Comparison of ENCODE assay signal across 14 cellular contexts in genomic region chr10:49844775-49845561, GRCh38.
DNase-seq lines count a peak whose midpoint lies in the region; ATAC-seq, FAIRE-seq and TF ChIP-seq lines count a peak whose summit lies in the region.
"Had no signal": no experiment of that assay in that cellular context is flagged by ENCODE, and none has a peak within 500 bp of the region (broad histone marks: within the 10 kb centered on the region; RNA-seq: fewer than 3 reads in every experiment).

No MANE protein-coding gene starts in this region.

- 82% methylated on average over 6 of the region's 6 CpGs for WGBS in K562 (ENCODE audit: insufficient coverage, low coverage, missing lambda C conversion rate)

- intact Hi-C loops in K562 (cut with micrococcal nuclease) = no loop called here
- intact Hi-C loops in CD4-positive, alpha-beta T cell (cut with DNase I, micrococcal nuclease) = no loop called here

- no peaks in the 10 kb centered on the region for H3K4me1 Mint-ChIP-seq in CD4-positive, alpha-beta T cell (ENCODE audit: low read depth)
- H3K4me1 Mint-ChIP-seq: naive thymus-derived CD8-positive, alpha-beta T cell had no signal

- H3K9me3 Mint-ChIP-seq in CD4-positive, alpha-beta T cell = no peaks in the 10 kb centered on the region
- H3K9me3 Mint-ChIP-seq: naive thymus-derived CD8-positive, alpha-beta T cell had no signal

- no peaks in the 10 kb centered on the region for H3K9me3 ChIP-seq in K562 (replicated peaks; ENCODE audit: control insufficient read depth, insufficient read depth, low read depth, low read length)
- no peaks in the 10 kb centered on the region for H3K9me3 ChIP-seq in CD4-positive, alpha-beta T cell (ENCODE audit: control insufficient read depth, low read length)
- H3K9me3 ChIP-seq: right atrium auricular region had no signal

- no peak overlapping the region for H3K4me3 Mint-ChIP-seq in CD4-positive, alpha-beta T cell
- H3K4me3 Mint-ChIP-seq: activated CD8-positive, alpha-beta T cell treated with anti-CD3 and anti-CD28 coated beads, Interleukin-2, amount 10 ng/mL, durations not matched to agents 7 days and 5 days; naive thymus-derived CD8-positive, alpha-beta T cell had no signal

- no peaks in the 10 kb centered on the region for H3K4me1 ChIP-seq in K562 (replicated peaks in 1 of 2; ENCODE audit: control insufficient read depth in 2 of 2, insufficient read depth in 2 of 2, low read length in 2 of 2)
- H3K4me1 ChIP-seq: right atrium auricular region had no signal

- BruUV-seq in K562 (replicated peaks; lab: Mats Ljungman, UMichigan) = no TSS peak

- H3K27me3 ChIP-seq in K562 (ENCODE audit: control insufficient read depth in 2 of 2, insufficient read depth in 2 of 2, low read length in 2 of 2) = no peaks in the 10 kb centered on the region
- no peaks in the 10 kb centered on the region for H3K27me3 ChIP-seq in CD4-positive, alpha-beta T cell (ENCODE audit: control insufficient read depth, insufficient read depth, low read length)
- H3K27me3 ChIP-seq: right atrium auricular region had no signal

- TF ChIP-seq CTCF in C4-2B (conservative IDR thresholded peaks at IDR 0.05) (no peak), K562 (IDR thresholded peaks at IDR 0.05 in 2 of 3, conservative IDR thresholded peaks at IDR 0.05 in 1 of 3; ENCODE audit: insufficient read depth in 2 of 3, low read depth in 1 of 3, low read length in 3 of 3) (no peak)
- TF ChIP-seq CTCF in CD4-positive, alpha-beta T cell (IDR thresholded peaks at IDR 0.05) = no peak

- no peak overlapping the region for H2AFZ ChIP-seq in K562 (ENCODE audit: low read depth, low read length)

- no peak overlapping the region for H3K27ac Mint-ChIP-seq in CD4-positive, alpha-beta T cell
- H3K27ac Mint-ChIP-seq: activated CD8-positive, alpha-beta T cell treated with anti-CD3 and anti-CD28 coated beads, Interleukin-2, amount 10 ng/mL, durations not matched to agents 7 days and 5 days had no signal

- no peak for TF ChIP-seq EP300 in K562 (IDR thresholded peaks at IDR 0.05; ENCODE audit: low read length)

- no peak for ATAC-seq in K562
- ATAC-seq in left lobe of liver = peak; percentile 38
- no peak for ATAC-seq in CD4-positive, alpha-beta T cell (ENCODE audit: poor library complexity)
- ATAC-seq: activated CD8-positive, alpha-beta T cell treated with anti-CD3 and anti-CD28 coated beads, Interleukin-2, amount 10 ng/mL, durations not matched to agents 7 days and 5 days; naive thymus-derived CD8-positive, alpha-beta T cell had no signal

- no peak overlapping the region for H3K4me2 ChIP-seq in K562 (ENCODE audit: insufficient read depth, low read length)

- CTCF ChIA-PET in K562 (lab: Yijun Ruan, JAX; ENCODE audit: low intra/inter-chr PET ratio) = no interaction called here
- CTCF ChIA-PET in CD4-positive, alpha-beta T cell (lab: Charles Lee) = no interaction called here

- H3K9ac ChIP-seq in K562 (ENCODE audit: insufficient read depth in 1 of 2, low read depth in 2 of 2, low read length in 2 of 2) = no peak overlapping the region

- H4K20me1 ChIP-seq in K562 (replicated peaks; ENCODE audit: control insufficient read depth, insufficient read depth, low read length) = no peaks in the 10 kb centered on the region

- DNase-seq in HT1080 (ENCODE audit: low read depth) (peak; percentile 66), K562 (ENCODE audit: extremely low read depth in 1 of 4, low spot score in 3 of 4) (no peak), left lobe of liver (ENCODE audit: low spot score) (no peak), NCI-H1417 treated with DMSO at 0.1 percent for 48 hours (lab: John Stamatoyannopoulos, UW) (no peak), NCI-H2029 treated with DMSO at 0.1 percent for 48 hours (lab: John Stamatoyannopoulos, UW) (no peak)
- DNase-seq in CD4-positive, alpha-beta T cell = no peak
- no peak for DNase-seq in activated effector memory CD4-positive, alpha-beta T cell treated with anti-CD3 and anti-CD28 coated beads, Interleukin-2, amount 50 U/mL, for 16 hours
- DNase-seq: activated CD8-positive, alpha-beta T cell treated with anti-CD3 and anti-CD28 coated beads, Interleukin-2, amount 10 ng/mL, durations not matched to agents 7 days and 5 days; activated naive CD4-positive, alpha-beta T cell treated with Interleukin-2 at 50 U/mL for 16 hours; naive thymus-derived CD8-positive, alpha-beta T cell; T-helper 9 cell had no signal

- H3K36me3 Mint-ChIP-seq in CD4-positive, alpha-beta T cell (ENCODE audit: low read depth) = peaks cover 48% of the 10 kb centered on the region

- no peaks in the 10 kb centered on the region for H3K9me1 ChIP-seq in K562 (ENCODE audit: control insufficient read depth, insufficient read depth, low read length)

- H3K27me3 Mint-ChIP-seq in CD4-positive, alpha-beta T cell = no peaks in the 10 kb centered on the region
- H3K27me3 Mint-ChIP-seq: naive thymus-derived CD8-positive, alpha-beta T cell had no signal

- H3K27ac ChIP-seq in C4-2B (peak overlapping the region; percentile 78), K562 (ENCODE audit: extremely low read depth, low read depth, low read length) (no peak overlapping the region)
- H3K27ac ChIP-seq in CD4-positive, alpha-beta T cell (ENCODE audit: low read depth, low read length) = no peak overlapping the region
- H3K27ac ChIP-seq: right atrium auricular region had no signal

- H3K79me2 ChIP-seq in K562 (ENCODE audit: control insufficient read depth, insufficient read depth, low read length) = no peaks in the 10 kb centered on the region

- no peak for FAIRE-seq in K562 (lab: Jason Lieb, UNC)
- FAIRE-seq: colon had no signal

- in situ Hi-C loops in K562 (cut with MboI) = no loop called here

- H3K36me3 ChIP-seq in K562 (ENCODE audit: control insufficient read depth, insufficient read depth, low read length) = peaks cover 32% of the 10 kb centered on the region; the same call in 2 of the 3 replicates

- no peak overlapping the region for H3K4me3 ChIP-seq in K562
- H3K4me3 ChIP-seq: right atrium auricular region had no signal

- TF ChIP-seq RAD21 in K562 (CRISPR knock-in tag; conservative IDR thresholded peaks at IDR 0.05 in 1 of 2, IDR thresholded peaks at IDR 0.05 in 1 of 2) = no peak

- TF ChIP-seq POLR2A in K562 (conservative IDR thresholded peaks at IDR 0.05) = no peak

- POLR2A ChIA-PET in K562 (lab: Yijun Ruan, JAX) = no interaction called here
- POLR2A ChIA-PET in CD4-positive, alpha-beta T cell (lab: Charles Lee) = no interaction called here

TF ChIP-seq in K562, 482 proteins besides CTCF, POLR2A, EP300 and RAD21 (continues in another document):
- TF ChIP-seq DIDO1 (tag; IDR thresholded peaks at IDR 0.05; ENCODE audit: low read depth) (no peak), HEY1 (CRISPR knock-in tag; IDR thresholded peaks at IDR 0.05; ENCODE audit: borderline replicate concordance) (no peak), ZNF212 (CRISPR knock-in tag; IDR thresholded peaks at IDR 0.05) (no peak), ZNF3 (CRISPR knock-in tag; IDR thresholded peaks at IDR 0.05) (no peak), UBTF (IDR thresholded peaks at IDR 0.05; ENCODE audit: borderline replicate concordance in 1 of 2, low read depth in 2 of 2, low read length in 2 of 2) (no peak), LEF1 (IDR thresholded peaks at IDR 0.05) (no peak), BMI1 (IDR thresholded peaks at IDR 0.05; ENCODE audit: low read length) (no peak), CEBPB (tag; IDR thresholded peaks at IDR 0.05) (0 out of 2 replicates have a peak, but pooled peaks have one; percentile 8), MAFK (IDR thresholded peaks at IDR 0.05; ENCODE audit: low read length) (no peak), CEBPG (CRISPR knock-in tag; IDR thresholded peaks at IDR 0.05) (no peak), CEBPG (tag; conservative IDR thresholded peaks at IDR 0.05 in 1 of 2, IDR thresholded peaks at IDR 0.05 in 1 of 2) (peak in 1 of 2 experiments; percentile 60; a peak in 2 of 4 replicates), TSHZ1 (CRISPR knock-in tag; IDR thresholded peaks at IDR 0.05) (no peak), MCM2 (IDR thresholded peaks at IDR 0.05; ENCODE audit: low read depth) (no peak)
